In genomic region chr4:185514182-185514697, GRCh38 we compare ENCODE assay signal across 18 cellular contexts. TPM values are rescaled to one million over a fixed set of nuclear protein-coding genes. Genes with fewer than 3 reads are reported as not detected.
A peak's percentile ranks its signal among the peaks of the same experiment; 100 is the strongest.
DNase-seq lines count a peak whose midpoint lies in the region; ATAC-seq and TF ChIP-seq lines count a peak whose summit lies in the region.
"Had no signal": no experiment of that assay in that cellular context is flagged by ENCODE, and none has a peak within 500 bp of the region (broad histone marks: within the 10 kb centered on the region; RNA-seq: fewer than 3 reads in every experiment).

No MANE protein-coding gene starts in this region.

- H3K27ac ChIP-seq in PC-3 (ENCODE audit: low read length): no peak overlapping the region
- peak overlapping the region; percentile 42 for H3K27ac ChIP-seq in cardiac muscle cell
- H3K27ac ChIP-seq in mucosa of rectum (ENCODE audit: low read depth in 2 of 2, low read length in 2 of 2): peak overlapping the region in 1 of 2 donors; percentile 22
- H3K27ac ChIP-seq in tibial artery: peak overlapping the region; percentile 46 to 56
- H3K27ac ChIP-seq: RWPE1 had no signal

- TF ChIP-seq CTCF in PC-3 (conservative IDR thresholded peaks at IDR 0.05; ENCODE audit: low read depth, low read length) (no peak), cardiac muscle cell (IDR thresholded peaks at IDR 0.05; ENCODE audit: low read depth, low read length) (no peak), tibial artery (IDR thresholded peaks at IDR 0.05) (no peak)

- no peaks in the 10 kb centered on the region for H3K79me2 ChIP-seq in PC-3 (ENCODE audit: low read length)

- peaks cover 41% of the 10 kb centered on the region for H3K27me3 Mint-ChIP-seq in activated naive CD4-positive, alpha-beta T cell treated with anti-CD3 and anti-CD28 coated beads for 36 hours (ENCODE audit: low read depth)

- H3K36me3 ChIP-seq in PC-3 (ENCODE audit: low read depth, low read length) (no peaks in the 10 kb centered on the region), cardiac muscle cell (no peaks in the 10 kb centered on the region), mucosa of rectum (ENCODE audit: control insufficient read depth in 2 of 2, insufficient read depth in 2 of 2, low read length in 2 of 2) (no peaks in the 10 kb centered on the region), tibial artery (peaks cover 31 to 48% (median 37%) of the 10 kb centered on the region in 3 donors)
- H3K36me3 ChIP-seq: HAP-1 had no signal

- 0 out of 2 replicates have a peak overlapping the region, but pooled peaks have one; percentile 5 for H2AFZ ChIP-seq in PC-3 (ENCODE audit: low read length)

- H3K27ac Mint-ChIP-seq in activated naive CD4-positive, alpha-beta T cell treated with anti-CD3 and anti-CD28 coated beads for 36 hours: no peak overlapping the region
- H3K27ac Mint-ChIP-seq: activated naive CD4-positive, alpha-beta T cell treated with anti-CD3 and anti-CD28 coated beads, Interleukin-2, amount 10 ng/mL, durations not matched to agents 7 days and 5 days; endodermal cell; stimulated activated effector memory CD8-positive, alpha-beta T cell treated with anti-CD3 and anti-CD28 coated beads, Interleukin-12 subunit alpha, Interleukin-12 subunit beta, amount 100 ng/mL, for 72 hours had no signal

- peaks cover 16% of the 10 kb centered on the region for H3K4me1 ChIP-seq in PC-3 (ENCODE audit: insufficient read depth, low read length)
- peaks cover 9% of the 10 kb centered on the region for H3K4me1 ChIP-seq in cardiac muscle cell (ENCODE audit: low read depth)
- H3K4me1 ChIP-seq in mucosa of rectum (ENCODE audit: control insufficient read depth in 2 of 2, insufficient read depth in 2 of 2, low read length in 2 of 2): peaks cover 11 to 15% of the 10 kb centered on the region in 2 donors
- peaks cover 0 to 46% (median 6%) of the 10 kb centered on the region in 4 donors for H3K4me1 ChIP-seq in tibial artery
- H3K4me1 ChIP-seq: HAP-1 had no signal

- H3K9ac ChIP-seq in PC-3 (ENCODE audit: low read length): no peak overlapping the region
- H3K9ac ChIP-seq in mucosa of rectum (ENCODE audit: low read depth in 1 of 2, low read length in 2 of 2): no peak overlapping the region

- H3K9me3 ChIP-seq in PC-3 (ENCODE audit: low read length): no peaks in the 10 kb centered on the region
- H3K9me3 ChIP-seq in cardiac muscle cell (ENCODE audit: low read depth): no peaks in the 10 kb centered on the region
- H3K9me3 ChIP-seq in mucosa of rectum (ENCODE audit: control insufficient read depth in 2 of 2, low read length in 2 of 2): no peaks in the 10 kb centered on the region
- H3K9me3 ChIP-seq in tibial artery: no peaks in the 10 kb centered on the region
- H3K9me3 ChIP-seq: HAP-1 had no signal

- no peaks in the 10 kb centered on the region for H3K9me3 Mint-ChIP-seq in activated naive CD4-positive, alpha-beta T cell treated with anti-CD3 and anti-CD28 coated beads for 36 hours
- H3K9me3 Mint-ChIP-seq: activated naive CD4-positive, alpha-beta T cell treated with anti-CD3 and anti-CD28 coated beads, Interleukin-2, amount 10 ng/mL, durations not matched to agents 7 days and 5 days; endodermal cell had no signal

- H3K9me2 ChIP-seq in PC-3 (replicated peaks; ENCODE audit: low read length): no peaks in the 10 kb centered on the region

- CTCF ChIA-PET in PC-3 (lab: Charles Lee): no interaction called here
- CTCF ChIA-PET in activated naive CD4-positive, alpha-beta T cell treated with anti-CD3 and anti-CD28 coated beads for 36 hours (lab: Charles Lee): no interaction called here

- peaks cover 14% of the 10 kb centered on the region for H3K4me1 Mint-ChIP-seq in activated naive CD4-positive, alpha-beta T cell treated with anti-CD3 and anti-CD28 coated beads for 36 hours (ENCODE audit: low read depth)

- H3K4me2 ChIP-seq in PC-3 (ENCODE audit: low read length): 0 out of 2 replicates have a peak overlapping the region, but pooled peaks have one; percentile 49

- POLR2A ChIA-PET in PC-3 (lab: Charles Lee; ENCODE audit: unreplicated experiment): no interaction called here

- no peak overlapping the region for H3K4me3 ChIP-seq in PC-3 (ENCODE audit: low read length)
- H3K4me3 ChIP-seq in cardiac muscle cell: no peak overlapping the region
- H3K4me3 ChIP-seq in mucosa of rectum (ENCODE audit: low read length in 2 of 2): peak overlapping the region; percentile 21 to 55
- H3K4me3 ChIP-seq in tibial artery: no peak overlapping the region
- H3K4me3 ChIP-seq: HAP-1, lung had no signal

- no peaks in the 10 kb centered on the region for H3F3A ChIP-seq in PC-3 (ENCODE audit: low read length, unreplicated experiment)

- no peak for ATAC-seq in PC-3
- no peak for ATAC-seq in GM21529 (IDR thresholded peaks at IDR 0.05; ENCODE audit: unreplicated experiment)
- ATAC-seq: stimulated activated effector memory CD8-positive, alpha-beta T cell treated with anti-CD3 and anti-CD28 coated beads, Interleukin-12 subunit alpha, Interleukin-12 subunit beta, amount 100 ng/mL, for 72 hours had no signal

- no peak overlapping the region for H3K4me3 Mint-ChIP-seq in activated naive CD4-positive, alpha-beta T cell treated with anti-CD3 and anti-CD28 coated beads for 36 hours
- H3K4me3 Mint-ChIP-seq: activated naive CD4-positive, alpha-beta T cell treated with anti-CD3 and anti-CD28 coated beads, Interleukin-2, amount 10 ng/mL, durations not matched to agents 7 days and 5 days; endodermal cell had no signal

- intact Hi-C loops in PC-3 (cut with micrococcal nuclease) (loop anchor here (10.0 kb wide), 1 partner anchor 81 kb away; no protein-coding TSS in a partner anchor), tibial artery (cut with DNase I; ENCODE audit: low total_unique reads) (no loop called here)
- intact Hi-C loops in activated naive CD4-positive, alpha-beta T cell treated with anti-CD3 and anti-CD28 coated beads for 36 hours (cut with micrococcal nuclease): no loop called here

- no peaks in the 10 kb centered on the region for H3K36me3 Mint-ChIP-seq in activated naive CD4-positive, alpha-beta T cell treated with anti-CD3 and anti-CD28 coated beads for 36 hours (ENCODE audit: low read depth)
- H3K36me3 Mint-ChIP-seq: activated naive CD4-positive, alpha-beta T cell treated with anti-CD3 and anti-CD28 coated beads, Interleukin-2, amount 10 ng/mL, durations not matched to agents 7 days and 5 days; stimulated activated effector memory CD8-positive, alpha-beta T cell treated with anti-CD3 and anti-CD28 coated beads, Interleukin-12 subunit alpha, Interleukin-12 subunit beta, amount 100 ng/mL, for 72 hours had no signal

- no peaks in the 10 kb centered on the region for H3K27me3 ChIP-seq in PC-3 (ENCODE audit: low read length)
- H3K27me3 ChIP-seq in cardiac muscle cell: no peaks in the 10 kb centered on the region
- peaks cover 0 to 4% of the 10 kb centered on the region in 2 donors for H3K27me3 ChIP-seq in mucosa of rectum (ENCODE audit: control insufficient read depth in 2 of 2, insufficient read depth in 2 of 2, low read length in 2 of 2)
- no peaks in the 10 kb centered on the region for H3K27me3 ChIP-seq in tibial artery

- H4K20me1 ChIP-seq in PC-3 (ENCODE audit: low read length): no peaks in the 10 kb centered on the region

- no TSS peak for BruUV-seq in PC-3 (replicated peaks; lab: Mats Ljungman, UMichigan)

- DNase-seq in PC-3: no peak
- no peak for DNase-seq in cardiac muscle cell (ENCODE audit: low read depth in 1 of 2, low spot score in 1 of 2)
- DNase-seq in tibial artery: no peak
- DNase-seq in activated naive CD4-positive, alpha-beta T cell treated with anti-CD3 and anti-CD28 coated beads for 36 hours: no peak
- DNase-seq in LoVo (ENCODE audit: low spot score): no peak
- DNase-seq: activated CD4-positive, alpha-beta T cell treated with anti-CD3 and anti-CD28 coated beads, Interleukin-2, amount 50 U/mL, for 4 hours; activated naive CD4-positive, alpha-beta T cell treated with anti-CD3 and anti-CD28 coated beads, Interleukin-2, amount 10 ng/mL, durations not matched to agents 7 days and 5 days; endodermal cell; naive B cell; NCI-H2029; posterior cingulate gyrus; trophoblast cell had no signal

RNA-seq across cellular contexts. Expression of gene PDLIM3, which starts 21.1 kb away (rescaled TPM):
- total RNA-seq in PC-3 (2014; rRNA removed) (0.47 TPM in 1 of 2 replicates, not detected in the other), cardiac muscle cell (35.2 and 43.2 TPM in 2 replicates)
- polyA plus RNA-seq in cardiac muscle cell: 23.6 and 29.1 TPM in 2 replicates
- under 1 TPM in 1 of 2 experiments, not detected in 1; 0.25 TPM for total RNA-seq in activated naive CD4-positive, alpha-beta T cell treated with anti-CD3 and anti-CD28 coated beads for 36 hours

RNA-seq across cellular contexts. Expression of gene CCDC110, which starts 42.7 kb away (rescaled TPM):
- total RNA-seq in PC-3 (2014; rRNA removed): 0.62 TPM in 1 of 2 replicates, not detected in the other
- 0.42 and 3.1 TPM in 2 replicates for total RNA-seq in cardiac muscle cell
- polyA plus RNA-seq in cardiac muscle cell: 1.8 TPM in 1 of 2 replicates, not detected in the other
- total RNA-seq in activated naive CD4-positive, alpha-beta T cell treated with anti-CD3 and anti-CD28 coated beads for 36 hours: under 1 TPM; 0.25 to 0.57 TPM

Comparison
In these comparisons a context has a peak if more than half of its experiments do, and no peak if none do; other contexts are left out.
1. H3K4me3 ChIP-seq: peak in mucosa of rectum (2 of 2); none in PC-3 (single experiment), cardiac muscle cell (single experiment) and tibial artery (0 of 2).
2. RNA of gene PDLIM3, which starts 21.1 kb away (total RNA-seq): 35.2 to 43.2 TPM in cardiac muscle cell; 0.47 TPM in PC-3 and 0.25 TPM in activated naive CD4-positive, alpha-beta T cell treated with anti-CD3 and anti-CD28 coated beads for 36 hours; every median in the first group is over 10 times any median in the second.